18 cellular contexts compared by ENCODE assay signal in the genomic region with DNA sequence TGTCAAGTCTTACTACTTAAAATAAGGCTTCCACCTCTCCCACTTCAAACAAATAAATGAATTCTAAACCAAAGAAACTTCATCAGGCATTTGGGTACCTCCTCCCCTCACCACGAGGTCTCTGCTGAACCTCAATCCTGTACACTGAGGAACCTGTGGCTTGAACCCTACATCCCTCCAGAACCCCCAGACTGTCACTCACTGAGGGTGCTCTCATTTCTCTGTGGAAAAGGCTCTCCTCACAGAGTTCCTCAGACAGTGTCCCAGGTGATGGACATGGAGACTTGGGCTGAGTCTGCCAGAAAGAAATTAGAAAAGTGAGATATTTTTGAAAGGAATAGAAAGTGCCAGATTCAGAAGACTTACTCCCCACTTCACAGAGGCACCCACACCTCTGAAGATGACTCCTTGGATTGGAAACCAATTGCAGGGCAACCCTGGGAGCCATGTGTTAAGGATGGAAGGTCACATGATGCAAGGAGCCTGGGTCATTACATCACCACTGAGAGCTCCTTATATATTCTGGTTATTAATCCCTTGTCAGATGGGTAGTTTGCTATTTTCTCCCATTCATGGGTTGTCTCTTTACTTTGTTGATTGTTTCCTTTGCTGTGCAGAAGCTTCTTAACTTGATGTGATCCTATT. TPM values are rescaled to one million over a fixed set of nuclear protein-coding genes. Genes with fewer than 3 reads are reported as not detected.
A peak's percentile ranks its signal among the peaks of the same experiment; 100 is the strongest.
DNase-seq lines count a peak whose midpoint lies in the region; ATAC-seq and TF ChIP-seq lines count a peak whose summit lies in the region.
"Had no signal": no experiment of that assay in that cellular context is flagged by ENCODE, and none has a peak within 500 bp of the region (broad histone marks: within the 10 kb centered on the region; RNA-seq: fewer than 3 reads in every experiment).

No MANE protein-coding gene starts in this region.

- H3K27me3 ChIP-seq in RWPE2 (ENCODE audit: insufficient read depth, poor library complexity, severe bottlenecking) (no peaks in the 10 kb centered on the region), body of pancreas (no peaks in the 10 kb centered on the region)
- H3K27me3 ChIP-seq: right atrium auricular region, testis had no signal

- H3K9me3 ChIP-seq in RWPE2 (ENCODE audit: severe bottlenecking) (no peaks in the 10 kb centered on the region), body of pancreas (no peaks in the 10 kb centered on the region)
- H3K9me3 ChIP-seq: right atrium auricular region, testis had no signal

- peaks cover 8% of the 10 kb centered on the region for H3K36me3 Mint-ChIP-seq in activated naive CD4-positive, alpha-beta T cell treated with anti-CD3 and anti-CD28 coated beads, Interleukin-2, amount 50 U/mL, for 24 hours
- H3K36me3 Mint-ChIP-seq in activated naive CD8-positive, alpha-beta T cell treated with anti-CD3 and anti-CD28 coated beads, Interleukin-2, amount 50 U/mL, for 24 hours (ENCODE audit: low read depth), result no peaks in the 10 kb centered on the region
- peaks cover 1% of the 10 kb centered on the region for H3K36me3 Mint-ChIP-seq in nephron progenitor cell (ENCODE audit: low read depth)
- peaks cover 16% of the 10 kb centered on the region for H3K36me3 Mint-ChIP-seq in stimulated activated memory B cell treated with anti-CD40 and anti-IgM and Interleukin-4, amounts not matched to agents 10 μg/mL and 1 μg/mL and 100 μg/mL, for 72 hours

- no peak for TF ChIP-seq CTCF in RWPE2 (IDR thresholded peaks at IDR 0.05; ENCODE audit: poor library complexity, severe bottlenecking)
- no peak for TF ChIP-seq CTCF in nephron progenitor cell (IDR thresholded peaks at IDR 0.05)
- TF ChIP-seq CTCF in body of pancreas (IDR thresholded peaks at IDR 0.05), result no peak

- intact Hi-C loops in body of pancreas (cut with DNase I), result no loop called here

- H3K27me3 Mint-ChIP-seq in activated naive CD4-positive, alpha-beta T cell treated with anti-CD3 and anti-CD28 coated beads, Interleukin-2, amount 50 U/mL, for 24 hours, result no peaks in the 10 kb centered on the region
- H3K27me3 Mint-ChIP-seq in activated naive CD8-positive, alpha-beta T cell treated with anti-CD3 and anti-CD28 coated beads, Interleukin-2, amount 50 U/mL, for 24 hours, result no peaks in the 10 kb centered on the region
- peaks cover 3% of the 10 kb centered on the region for H3K27me3 Mint-ChIP-seq in nephron progenitor cell (ENCODE audit: low read depth, poor library complexity)
- H3K27me3 Mint-ChIP-seq in stimulated activated memory B cell treated with anti-CD40 and anti-IgM and Interleukin-4, amounts not matched to agents 10 μg/mL and 1 μg/mL and 100 μg/mL, for 72 hours, result no peaks in the 10 kb centered on the region

- peak overlapping the region; percentile 92 for H3K27ac Mint-ChIP-seq in activated naive CD4-positive, alpha-beta T cell treated with anti-CD3 and anti-CD28 coated beads, Interleukin-2, amount 50 U/mL, for 24 hours
- H3K27ac Mint-ChIP-seq in activated naive CD8-positive, alpha-beta T cell treated with anti-CD3 and anti-CD28 coated beads, Interleukin-2, amount 50 U/mL, for 24 hours, result peak overlapping the region; percentile 81
- H3K27ac Mint-ChIP-seq in nephron progenitor cell, result peak overlapping the region; percentile 58
- H3K27ac Mint-ChIP-seq in stimulated activated memory B cell treated with anti-CD40 and anti-IgM and Interleukin-4, amounts not matched to agents 10 μg/mL and 1 μg/mL and 100 μg/mL, for 72 hours, result no peak overlapping the region

- 71 to 79% methylated on average over 1 of the region's 1 CpG for WGBS in body of pancreas, 2 donors

- no peak overlapping the region for H3K4me3 Mint-ChIP-seq in activated naive CD4-positive, alpha-beta T cell treated with anti-CD3 and anti-CD28 coated beads, Interleukin-2, amount 50 U/mL, for 24 hours
- peak overlapping the region; percentile 46 for H3K4me3 Mint-ChIP-seq in activated naive CD8-positive, alpha-beta T cell treated with anti-CD3 and anti-CD28 coated beads, Interleukin-2, amount 50 U/mL, for 24 hours
- H3K4me3 Mint-ChIP-seq in nephron progenitor cell, result no peak overlapping the region
- H3K4me3 Mint-ChIP-seq in stimulated activated memory B cell treated with anti-CD40 and anti-IgM and Interleukin-4, amounts not matched to agents 10 μg/mL and 1 μg/mL and 100 μg/mL, for 72 hours, result no peak overlapping the region

- H3K36me3 ChIP-seq in RWPE2 (ENCODE audit: low read depth) (no peaks in the 10 kb centered on the region), body of pancreas (replicated peaks in 1 of 2; ENCODE audit: insufficient read depth in 1 of 2, low read depth in 2 of 2) (no peaks in the 10 kb centered on the region)
- H3K36me3 ChIP-seq: right atrium auricular region had no signal

- peaks cover 17% of the 10 kb centered on the region for H3K4me1 Mint-ChIP-seq in activated naive CD4-positive, alpha-beta T cell treated with anti-CD3 and anti-CD28 coated beads, Interleukin-2, amount 50 U/mL, for 24 hours
- H3K4me1 Mint-ChIP-seq in activated naive CD8-positive, alpha-beta T cell treated with anti-CD3 and anti-CD28 coated beads, Interleukin-2, amount 50 U/mL, for 24 hours, result peaks cover 18% of the 10 kb centered on the region
- no peaks in the 10 kb centered on the region for H3K4me1 Mint-ChIP-seq in nephron progenitor cell
- H3K4me1 Mint-ChIP-seq in stimulated activated memory B cell treated with anti-CD40 and anti-IgM and Interleukin-4, amounts not matched to agents 10 μg/mL and 1 μg/mL and 100 μg/mL, for 72 hours, result no peaks in the 10 kb centered on the region

- H3K4me1 ChIP-seq in RWPE2 (ENCODE audit: insufficient read depth, poor library complexity, severe bottlenecking) (peaks cover 4% of the 10 kb centered on the region), body of pancreas (no peaks in the 10 kb centered on the region)
- H3K4me1 ChIP-seq: right atrium auricular region, testis had no signal

- H3K9me3 Mint-ChIP-seq in activated naive CD4-positive, alpha-beta T cell treated with anti-CD3 and anti-CD28 coated beads, Interleukin-2, amount 50 U/mL, for 24 hours, result no peaks in the 10 kb centered on the region
- H3K9me3 Mint-ChIP-seq in activated naive CD8-positive, alpha-beta T cell treated with anti-CD3 and anti-CD28 coated beads, Interleukin-2, amount 50 U/mL, for 24 hours, result no peaks in the 10 kb centered on the region
- H3K9me3 Mint-ChIP-seq in nephron progenitor cell, result no peaks in the 10 kb centered on the region
- H3K9me3 Mint-ChIP-seq in stimulated activated memory B cell treated with anti-CD40 and anti-IgM and Interleukin-4, amounts not matched to agents 10 μg/mL and 1 μg/mL and 100 μg/mL, for 72 hours, result no peaks in the 10 kb centered on the region

- ATAC-seq in RWPE2 (ENCODE audit: low read depth), result peak; percentile 21; the same call in 2 of the 3 replicates
- peak; percentile 64 for ATAC-seq in activated naive CD8-positive, alpha-beta T cell treated with anti-CD3 and anti-CD28 coated beads, Interleukin-2, amount 50 U/mL, for 24 hours
- ATAC-seq in stimulated activated memory B cell treated with anti-CD40 and anti-IgM and Interleukin-4, amounts not matched to agents 10 μg/mL and 1 μg/mL and 100 μg/mL, for 72 hours, result no peak
- no peak for ATAC-seq in GM21529 (IDR thresholded peaks at IDR 0.05; ENCODE audit: unreplicated experiment)
- no peak for ATAC-seq in body of pancreas

- DNase-seq in activated naive CD4-positive, alpha-beta T cell (lab: John Stamatoyannopoulos, UW), result no peak
- DNase-seq in RWPE2 (ENCODE audit: low spot score) (no peak), nephron progenitor cell (no peak), body of pancreas (no peak)
- DNase-seq in activated naive CD8-positive, alpha-beta T cell treated with anti-CD3 and anti-CD28 coated beads, Interleukin-2, amount 50 U/mL, for 24 hours, result no peak
- DNase-seq: activated CD4-positive, alpha-beta T cell treated with anti-CD3 and anti-CD28 coated beads for 1 hour; activated gamma-delta T cell treated with Interleukin-2 at 50 U/mL for 16 hours; KBM-7; NCI-H1105 treated with DMSO at 0.1 percent for 48 hours; NCI-H2171; nucleus accumbens; testis had no signal

- no peak for TF ChIP-seq POLR2A in body of pancreas (IDR thresholded peaks at IDR 0.05)

- H3K27ac ChIP-seq in RWPE2 (ENCODE audit: poor library complexity, severe bottlenecking) (no peak overlapping the region), body of pancreas (no peak overlapping the region)
- H3K27ac ChIP-seq: right atrium auricular region, testis had no signal

- no peak overlapping the region for H3K4me3 ChIP-seq in RWPE2 (ENCODE audit: severe bottlenecking)
- no peak overlapping the region for H3K4me3 ChIP-seq in body of pancreas
- H3K4me3 ChIP-seq: right atrium auricular region, testis had no signal

RNA-seq across cellular contexts. Expression of a gene that starts 19.8 kb away (rescaled TPM):
- not detected for total RNA-seq in body of pancreas
- total RNA-seq: dermis microvascular lymphatic vessel endothelial cell; right atrium auricular region; T-helper 1 cell treated with Interleukin-12 subunit alpha and Interleukin-12 subunit beta and Interleukin-4 antibody, amounts not matched to agents 30 ng/mL and 1 ng/mL, for 36 hours; testis had no signal

Comparison
In these comparisons a context has a peak if more than half of its experiments do, and no peak if none do; other contexts are left out.
1. ATAC-seq: peak in RWPE2 (single experiment) and activated naive CD8-positive, alpha-beta T cell treated with anti-CD3 and anti-CD28 coated beads, Interleukin-2, amount 50 U/mL, for 24 hours (single experiment); none in stimulated activated memory B cell treated with anti-CD40 and anti-IgM and Interleukin-4, amounts not matched to agents 10 μg/mL and 1 μg/mL and 100 μg/mL, for 72 hours (single experiment), GM21529 (single experiment) and body of pancreas (single experiment).